Comparison of ENCODE assay signal across 9 cellular contexts in the genomic region with DNA sequence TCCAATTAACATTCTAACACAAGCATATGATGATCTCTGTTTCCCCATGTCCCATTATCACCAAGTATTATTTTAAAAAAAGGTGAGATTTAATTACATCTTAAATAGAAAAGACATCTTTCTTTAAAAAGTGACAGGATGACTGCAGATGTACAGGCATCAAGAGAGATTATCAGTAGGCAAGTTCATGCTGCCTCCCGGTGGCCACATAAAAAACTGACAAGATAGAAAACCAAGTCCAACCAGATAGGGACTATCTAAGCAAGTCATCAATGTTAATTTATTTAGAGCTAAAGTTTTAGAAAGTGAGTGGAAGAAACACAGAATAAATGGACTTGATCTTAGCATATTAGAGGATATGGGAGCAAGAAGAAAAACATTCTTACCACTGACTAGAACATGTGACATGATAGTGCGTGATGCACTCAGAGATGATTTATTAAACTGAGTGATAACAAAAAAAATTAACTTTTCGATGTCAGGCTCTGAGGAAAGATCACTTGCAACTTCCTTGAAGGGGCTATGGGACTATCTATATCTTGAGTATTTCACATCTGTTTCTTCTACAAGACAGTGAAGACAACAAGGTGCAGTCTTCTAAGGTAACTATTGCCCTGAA. TPM values are rescaled to one million over a fixed set of nuclear protein-coding genes. Genes with fewer than 3 reads are reported as not detected.
DNase-seq lines count a peak whose midpoint lies in the region; ATAC-seq and TF ChIP-seq lines count a peak whose summit lies in the region.
"Had no signal": no experiment of that assay in that cellular context is flagged by ENCODE, and none has a peak within 500 bp of the region (broad histone marks: within the 10 kb centered on the region; RNA-seq: fewer than 3 reads in every experiment).

No MANE protein-coding gene starts in this region.

- no peaks in the 10 kb centered on the region for H3K36me3 ChIP-seq in heart left ventricle
- no peaks in the 10 kb centered on the region for H3K36me3 ChIP-seq in RWPE2 (ENCODE audit: low read depth)
- no peaks in the 10 kb centered on the region for H3K36me3 ChIP-seq in prostate gland

- H3K36me3 Mint-ChIP-seq in CD14-positive monocyte = no peaks in the 10 kb centered on the region
- H3K36me3 Mint-ChIP-seq: activated naive CD4-positive, alpha-beta T cell treated with anti-CD3 and anti-CD28 coated beads, Interleukin-2, amount 50 U/mL, for 24 hours had no signal

- WGBS in heart left ventricle, 4 donors = 37 to 47% (median 41%) methylated on average over 3 of the region's 3 CpGs
- 47% methylated on average over 3 of the region's 3 CpGs for WGBS in prostate gland

- H3K9me3 ChIP-seq in heart left ventricle (no peaks in the 10 kb centered on the region), RWPE2 (ENCODE audit: severe bottlenecking) (no peaks in the 10 kb centered on the region), prostate gland (no peaks in the 10 kb centered on the region)

- H3K27me3 ChIP-seq in heart left ventricle = peaks cover 0 to 10% (median 0%) of the 10 kb centered on the region in 9 donors
- no peaks in the 10 kb centered on the region for H3K27me3 ChIP-seq in RWPE2 (ENCODE audit: insufficient read depth, poor library complexity, severe bottlenecking)
- no peaks in the 10 kb centered on the region for H3K27me3 ChIP-seq in prostate gland (replicated peaks; ENCODE audit: insufficient read depth)

- intact Hi-C loops in heart left ventricle (cut with DNase I) = loop anchor here in 9 of 10 donors (1.0 to 10.0 kb wide), 7 partner anchors 74 to 456 kb away; a partner anchor contains a TSS
- intact Hi-C loops in cardiac septum (cut with DNase I) = loop anchor here (2.0 to 10.0 kb wide), 2 partner anchors 72 to 454 kb away; a partner anchor contains a TSS
- intact Hi-C loops in prostate gland (cut with DNase I) = loop anchor here (1.0 to 10.0 kb wide), 3 partner anchors 75 to 456 kb away; no protein-coding TSS in a partner anchor
- intact Hi-C loops in CD14-positive monocyte (cut with micrococcal nuclease) = no loop called here

- no peak overlapping the region for H3K4me3 Mint-ChIP-seq in CD14-positive monocyte
- H3K4me3 Mint-ChIP-seq: activated naive CD4-positive, alpha-beta T cell treated with anti-CD3 and anti-CD28 coated beads, Interleukin-2, amount 50 U/mL, for 24 hours had no signal

- no peaks in the 10 kb centered on the region for H3K4me1 Mint-ChIP-seq in CD14-positive monocyte
- H3K4me1 Mint-ChIP-seq: activated naive CD4-positive, alpha-beta T cell treated with anti-CD3 and anti-CD28 coated beads, Interleukin-2, amount 50 U/mL, for 24 hours had no signal

- H3K4me1 ChIP-seq in heart left ventricle (no peaks in the 10 kb centered on the region), RWPE2 (ENCODE audit: insufficient read depth, poor library complexity, severe bottlenecking) (no peaks in the 10 kb centered on the region), prostate gland (replicated peaks) (no peaks in the 10 kb centered on the region)

- no peaks in the 10 kb centered on the region for H3K9me3 Mint-ChIP-seq in CD14-positive monocyte
- H3K9me3 Mint-ChIP-seq: activated naive CD4-positive, alpha-beta T cell treated with anti-CD3 and anti-CD28 coated beads, Interleukin-2, amount 50 U/mL, for 24 hours had no signal

- no peak for DNase-seq in heart left ventricle
- no peak for DNase-seq in cardiac septum (ENCODE audit: low spot score)
- no peak for DNase-seq in RWPE2 (ENCODE audit: low spot score)
- peak; percentile 17 for DNase-seq in fibroblast of the conjunctiva (ENCODE audit: low read depth)
- no peak for DNase-seq in prostate gland (ENCODE audit: low spot score)
- DNase-seq in CD14-positive monocyte (ENCODE audit: low spot score) = no peak

- TF ChIP-seq CTCF in heart left ventricle (IDR thresholded peaks at IDR 0.05) (peak; percentile 36 to 59 (median 46)), RWPE2 (IDR thresholded peaks at IDR 0.05; ENCODE audit: poor library complexity, severe bottlenecking) (peak; percentile 72), prostate gland (IDR thresholded peaks at IDR 0.05) (peak in 3 of 4 experiments; percentile 42 to 66 (median 55)), CD14-positive monocyte (IDR thresholded peaks at IDR 0.05) (no peak)

- H3K27ac ChIP-seq in heart left ventricle (no peak overlapping the region), RWPE2 (ENCODE audit: poor library complexity, severe bottlenecking) (no peak overlapping the region), prostate gland (no peak overlapping the region)

- no peak overlapping the region for H3K27ac Mint-ChIP-seq in CD14-positive monocyte
- H3K27ac Mint-ChIP-seq: activated naive CD4-positive, alpha-beta T cell treated with anti-CD3 and anti-CD28 coated beads, Interleukin-2, amount 50 U/mL, for 24 hours had no signal

- H3K4me3 ChIP-seq in heart left ventricle = no peak overlapping the region
- H3K4me3 ChIP-seq in RWPE2 (ENCODE audit: severe bottlenecking) = no peak overlapping the region
- H3K4me3 ChIP-seq in prostate gland = no peak overlapping the region

- H3K27me3 Mint-ChIP-seq in CD14-positive monocyte (ENCODE audit: low read depth in 3 of 3) = peaks cover 0 to 5% (median 2%) of the 10 kb centered on the region in 3 donors

- ATAC-seq in heart left ventricle (peak in 1 of 4 donors; percentile 36), HG03571 (IDR thresholded peaks at IDR 0.05; ENCODE audit: unreplicated experiment) (peak; percentile 65), RWPE2 (ENCODE audit: low read depth) (peak; percentile 52; the same call in 1 of the 3 replicates), GM18909 (IDR thresholded peaks at IDR 0.05; ENCODE audit: poor library complexity, unreplicated experiment) (no peak)

- TF ChIP-seq POLR2A in heart left ventricle (IDR thresholded peaks at IDR 0.05) (no peak), prostate gland (IDR thresholded peaks at IDR 0.05) (no peak)

RNA-seq across cellular contexts. Expression of a gene that starts 5.4 kb away (rescaled TPM):
- total RNA-seq in heart left ventricle (under 1 TPM in 2 of 9 donors, not detected in 7; 0.05 to 0.08 TPM), cardiac septum (not detected), prostate gland (1 to 10 TPM in 1 of 2 donors, not detected in 1; 1.9 TPM)
- polyA plus RNA-seq in heart left ventricle (not detected), CD14-positive monocyte (not detected)

Comparison
In these comparisons a context has a peak if more than half of its experiments do, and no peak if none do; other contexts are left out.
1. intact Hi-C loops: an anchor here in heart left ventricle (1.0 to 10.0 kb wide), cardiac septum (2.0 to 10.0 kb wide) and prostate gland (1.0 to 10.0 kb wide); none called in CD14-positive monocyte.